Comparison of ENCODE assay signal across 7 cellular contexts in genomic region chr10:110556993-110557601, GRCh38. TPM values are rescaled to one million over a fixed set of nuclear protein-coding genes. Genes with fewer than 3 reads are reported as not detected.
A peak's percentile ranks its signal among the peaks of the same experiment; 100 is the strongest.
DNase-seq lines count a peak whose midpoint lies in the region; ATAC-seq, FAIRE-seq and TF ChIP-seq lines count a peak whose summit lies in the region.

No MANE protein-coding gene starts in this region.

- H3K4me3 ChIP-seq in RWPE2 (ENCODE audit: severe bottlenecking) (no peak overlapping the region), cardiac muscle cell (no peak overlapping the region)

- DNase-seq in GM18507 (ENCODE audit: extremely low spot score, insufficient read length, low read depth) (peak; percentile 28), RWPE2 (ENCODE audit: low spot score) (no peak), cardiac muscle cell (ENCODE audit: low read depth in 1 of 2, low spot score in 1 of 2) (peak; percentile 65 to 73)
- DNase-seq in activated naive CD4-positive, alpha-beta T cell (lab: John Stamatoyannopoulos, UW), result peak; percentile 4 to 57 (median 26)
- DNase-seq in stimulated activated CD4-positive, alpha-beta T cell treated with anti-CD3 and anti-CD28 coated beads, Interleukin-15, amount 100 ng/mL, for 1 hour (ENCODE audit: low read depth in 1 of 2, low spot score in 1 of 2), result peak; percentile 32 to 36

- peak; percentile 82 for ATAC-seq in HG02981 (IDR thresholded peaks at IDR 0.05; ENCODE audit: unreplicated experiment)
- no peak for ATAC-seq in RWPE2 (ENCODE audit: low read depth)
- no peak for ATAC-seq in GM19467 (IDR thresholded peaks at IDR 0.05; ENCODE audit: unreplicated experiment)

- H3K9me3 ChIP-seq in RWPE2 (ENCODE audit: severe bottlenecking) (no peaks in the 10 kb centered on the region), cardiac muscle cell (ENCODE audit: low read depth) (no peaks in the 10 kb centered on the region)

- peak; percentile 70 for FAIRE-seq in GM18507 (lab: Jason Lieb, UNC)

- no peaks in the 10 kb centered on the region for H3K27me3 ChIP-seq in RWPE2 (ENCODE audit: insufficient read depth, poor library complexity, severe bottlenecking)
- no peaks in the 10 kb centered on the region for H3K27me3 ChIP-seq in cardiac muscle cell

- no peaks in the 10 kb centered on the region for H3K4me1 ChIP-seq in RWPE2 (ENCODE audit: insufficient read depth, poor library complexity, severe bottlenecking)
- H3K4me1 ChIP-seq in cardiac muscle cell (ENCODE audit: low read depth), result peaks cover 10% of the 10 kb centered on the region

- H3K27ac ChIP-seq in RWPE2 (ENCODE audit: poor library complexity, severe bottlenecking) (no peak overlapping the region), cardiac muscle cell (no peak overlapping the region)

- H3K36me3 ChIP-seq in RWPE2 (ENCODE audit: low read depth) (no peaks in the 10 kb centered on the region), cardiac muscle cell (no peaks in the 10 kb centered on the region)

- TF ChIP-seq CTCF in RWPE2 (IDR thresholded peaks at IDR 0.05; ENCODE audit: poor library complexity, severe bottlenecking) (peak; percentile 57), cardiac muscle cell (IDR thresholded peaks at IDR 0.05; ENCODE audit: low read depth, low read length) (peak; percentile 76)

RNA-seq across cellular contexts. Expression of gene SMC3, which starts 10.4 kb away (rescaled TPM):
- total RNA-seq in cardiac muscle cell, result 21.6 and 40.7 TPM in 2 replicates
- 81.5 and 122 TPM in 2 replicates for polyA plus RNA-seq in cardiac muscle cell

RNA-seq across cellular contexts. Expression of gene DUSP5, which starts 59.4 kb away (rescaled TPM):
- total RNA-seq in cardiac muscle cell, result 75.8 and 82.1 TPM in 2 replicates
- 64.1 and 99.5 TPM in 2 replicates for polyA plus RNA-seq in cardiac muscle cell
